10 cellular contexts compared by ENCODE assay signal in the genomic region with DNA sequence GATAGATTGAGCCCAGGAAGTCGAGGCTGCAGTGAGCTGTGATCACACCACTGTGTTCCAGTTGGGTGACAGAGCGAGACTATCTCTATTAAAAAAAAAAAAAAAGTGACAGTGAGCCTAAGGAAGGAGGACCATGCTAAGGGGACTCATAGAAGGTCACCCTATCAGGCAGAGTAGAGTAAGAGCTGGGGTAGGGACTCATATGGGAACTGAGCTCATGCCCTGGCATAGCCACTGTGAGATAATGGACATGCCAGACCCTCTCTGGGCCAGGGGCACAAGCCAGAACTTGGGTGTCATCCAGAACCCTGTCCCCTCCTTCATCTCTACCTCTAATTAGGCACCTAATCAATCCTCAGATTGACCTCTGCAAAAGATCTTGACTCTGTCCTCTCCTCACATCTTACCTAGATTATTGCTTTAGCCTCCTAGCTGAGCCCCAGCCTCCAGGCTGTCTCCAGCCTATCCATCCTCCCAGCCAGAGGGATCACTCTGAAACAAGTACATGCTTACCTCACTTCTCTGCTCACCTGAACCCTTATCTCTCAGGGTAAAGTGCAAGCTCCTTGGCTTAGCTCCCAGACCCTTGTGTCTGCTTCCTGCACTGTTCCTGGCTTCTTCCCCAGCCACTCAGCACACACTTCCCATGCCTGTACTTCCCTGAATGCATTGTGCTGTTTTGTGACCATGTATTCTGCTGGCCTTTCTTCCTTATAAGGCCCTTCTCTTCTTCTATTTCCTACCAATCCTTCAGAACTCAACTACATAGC.
A peak's percentile ranks its signal among the peaks of the same experiment; 100 is the strongest.
DNase-seq lines count a peak whose midpoint lies in the region; ATAC-seq and TF ChIP-seq lines count a peak whose summit lies in the region.
"Had no signal": no experiment of that assay in that cellular context is flagged by ENCODE, and none has a peak within 500 bp of the region (broad histone marks: within the 10 kb centered on the region; RNA-seq: fewer than 3 reads in every experiment).

No MANE protein-coding gene starts in this region.

- H3K27me3 Mint-ChIP-seq in natural killer cell (ENCODE audit: low read depth in 2 of 2): no peaks in the 10 kb centered on the region
- no peaks in the 10 kb centered on the region for H3K27me3 Mint-ChIP-seq in mesothelial cell of epicardium (ENCODE audit: low read depth)

- peak overlapping the region; percentile 51; the same call in 1 of the 2 replicates for H3K9ac ChIP-seq in MM.1S (ENCODE audit: low read length)

- no peaks in the 10 kb centered on the region for H4K20me1 ChIP-seq in MM.1S (ENCODE audit: insufficient read depth, low read length)

- H3K9me3 ChIP-seq in MM.1S (replicated peaks; ENCODE audit: insufficient read depth, low read length): no peaks in the 10 kb centered on the region

- H3K79me2 ChIP-seq in MM.1S (ENCODE audit: low read length): no peaks in the 10 kb centered on the region

- peaks cover under 1% of the 10 kb centered on the region for H3K36me3 Mint-ChIP-seq in natural killer cell
- no peaks in the 10 kb centered on the region for H3K36me3 Mint-ChIP-seq in mesothelial cell of epicardium

- peak overlapping the region; percentile 84 to 94 for H3K27ac Mint-ChIP-seq in natural killer cell
- no peak overlapping the region for H3K27ac Mint-ChIP-seq in mesothelial cell of epicardium

- intact Hi-C loops in natural killer cell (cut with micrococcal nuclease): loop anchor here (5.0 kb wide), 1 partner anchor 37 kb away; no protein-coding TSS in a partner anchor

- H3K4me3 Mint-ChIP-seq in natural killer cell (no peak overlapping the region), mesothelial cell of epicardium (no peak overlapping the region)

- H3K9me3 Mint-ChIP-seq in natural killer cell (no peaks in the 10 kb centered on the region), mesothelial cell of epicardium (peaks cover 7% of the 10 kb centered on the region)

- no peaks in the 10 kb centered on the region for H3K27me3 ChIP-seq in MM.1S (replicated peaks; ENCODE audit: insufficient read depth, low read length)

- ATAC-seq in natural killer cell: peak; percentile 20 to 33 (median 24)

- peak overlapping the region; percentile 70 for H3K4me2 ChIP-seq in MM.1S (ENCODE audit: low read depth, low read length)

- H3K9me2 ChIP-seq in MM.1S (replicated peaks; ENCODE audit: insufficient read depth, low read length): no peaks in the 10 kb centered on the region

- H3K4me1 Mint-ChIP-seq in natural killer cell (peaks cover 44 to 45% of the 10 kb centered on the region in 2 donors), mesothelial cell of epicardium (peaks cover 8% of the 10 kb centered on the region)

- no peak overlapping the region for H3K4me3 ChIP-seq in MM.1S (ENCODE audit: low read length)

- peaks cover 42% of the 10 kb centered on the region for H3K4me1 ChIP-seq in MM.1S (ENCODE audit: low read length)

- TF ChIP-seq CTCF in MM.1S (IDR thresholded peaks at IDR 0.05; ENCODE audit: low read length): no peak
- no peak for TF ChIP-seq CTCF in natural killer cell (IDR thresholded peaks at IDR 0.05)
- TF ChIP-seq CTCF in mesothelial cell of epicardium (IDR thresholded peaks at IDR 0.05; ENCODE audit: unreplicated experiment): no peak

- peaks cover 28% of the 10 kb centered on the region for H3F3A ChIP-seq in MM.1S (ENCODE audit: insufficient read depth, low read length)

- peak; percentile 14 for DNase-seq in EH (ENCODE audit: low read depth)
- no peak for DNase-seq in MM.1S
- DNase-seq in dermis blood vessel endothelial cell: peak; percentile 72
- DNase-seq in natural killer cell: no peak
- no peak for DNase-seq in NCI-H2107 treated with DMSO at 0.1 percent for 48 hours (lab: John Stamatoyannopoulos, UW; ENCODE audit: unreplicated experiment)
- no peak for DNase-seq in cortex of kidney (lab: John Stamatoyannopoulos, UW)
- no peak for DNase-seq in NCI-H82 (lab: John Stamatoyannopoulos, UW)
- no peak for DNase-seq in mesothelial cell of epicardium (ENCODE audit: low spot score in 2 of 2, unreplicated experiment in 2 of 2)
- DNase-seq: cerebellar nuclear complex, DMS 273 treated with DMSO at 0.1 percent for 48 hours had no signal

- H3K36me3 ChIP-seq in MM.1S (replicated peaks; ENCODE audit: insufficient read depth, low read length): no peaks in the 10 kb centered on the region

- peak overlapping the region; percentile 89; the same call in 1 of the 2 replicates for H3K27ac ChIP-seq in MM.1S (ENCODE audit: low read length)

- H2AFZ ChIP-seq in MM.1S (ENCODE audit: low read length): 0 out of 2 replicates have a peak overlapping the region, but pooled peaks have one; percentile 5

Comparison
In these comparisons a context has a peak if more than half of its experiments do, and no peak if none do; other contexts are left out.
1. DNase-seq: peak in EH (single experiment) and dermis blood vessel endothelial cell (single experiment); none in MM.1S (single experiment), natural killer cell (single experiment), NCI-H2107 treated with DMSO at 0.1 percent for 48 hours (single experiment), cortex of kidney (single experiment), NCI-H82 (single experiment) and mesothelial cell of epicardium (0 of 2).